ENCODE assay signal across 6 cellular contexts in genomic region chr16:82386771-82387170, GRCh38.
"Had no signal": no experiment of that assay in that cellular context is flagged by ENCODE, and none has a peak within 500 bp of the region (broad histone marks: within the 10 kb centered on the region; RNA-seq: fewer than 3 reads in every experiment).

No MANE protein-coding gene starts in this region.

- H3K27ac ChIP-seq: HL-60 had no signal

- H3K4me1 Mint-ChIP-seq: IgD-negative memory B cell had no signal

- H2AFZ ChIP-seq: GM23338 had no signal

- DNase-seq: H9, HCEC 1CT, KBM-7 had no signal

- H3K4me3 ChIP-seq: GM23338 had no signal

- H3K9me3 Mint-ChIP-seq: GM23338, H9, IgD-negative memory B cell had no signal

- H3K36me3 Mint-ChIP-seq: IgD-negative memory B cell had no signal

- H3K4me3 Mint-ChIP-seq: GM23338, H9, IgD-negative memory B cell had no signal

- H3K4me2 ChIP-seq: GM23338 had no signal

- H3K27ac Mint-ChIP-seq: GM23338, H9, IgD-negative memory B cell had no signal
